In genomic region chr19:45402469-45403070, GRCh38 we compare ENCODE assay signal across 9 cellular contexts. TPM values are rescaled to one million over a fixed set of nuclear protein-coding genes. Genes with fewer than 3 reads are reported as not detected.
A peak's percentile ranks its signal among the peaks of the same experiment; 100 is the strongest.
DNase-seq lines count a peak whose midpoint lies in the region; ATAC-seq, FAIRE-seq and TF ChIP-seq lines count a peak whose summit lies in the region.
"Had no signal": no experiment of that assay in that cellular context is flagged by ENCODE, and none has a peak within 500 bp of the region (broad histone marks: within the 10 kb centered on the region; RNA-seq: fewer than 3 reads in every experiment).

No MANE protein-coding gene starts in this region.

- TF ChIP-seq POLR2A in GM12878 (IDR thresholded peaks at IDR 0.05; ENCODE audit: low read depth, low read length), result no peak
- TF ChIP-seq POLR2A in right lobe of liver (IDR thresholded peaks at IDR 0.05), result no peak

- peak; percentile 55 for DNase-seq in stimulated activated CD4-positive, alpha-beta T cell treated with anti-CD3 and anti-CD28 coated beads, Interleukin-15, amount 100 ng/mL, for 24 hours
- no peak for DNase-seq in stimulated activated CD4-positive, alpha-beta T cell treated with anti-CD3 and anti-CD28 coated beads, Interleukin-1b, Interleukin-23, amount 100 ng/mL, for 48 hours
- DNase-seq in GM12878 (ENCODE audit: low read depth, low spot score) (no peak), right lobe of liver (peak in 2 of 3 donors; percentile 33 to 50), DMS53 (lab: John Stamatoyannopoulos, UW) (no peak), DMS 273 treated with DMSO at 0.1 percent for 48 hours (lab: John Stamatoyannopoulos, UW) (no peak), NCI-H345 treated with DMSO at 0.1 percent for 48 hours (lab: John Stamatoyannopoulos, UW; ENCODE audit: unreplicated experiment) (no peak)

- in situ Hi-C loops in GM12878 (cut with MboI), result no loop called here

- no peaks in the 10 kb centered on the region; a peak in 1 of 4 replicates for H3K27me3 ChIP-seq in GM12878 (replicated peaks in 1 of 2; ENCODE audit: control insufficient read depth in 2 of 2, insufficient read depth in 2 of 2, low read length in 1 of 2)
- no peaks in the 10 kb centered on the region for H3K27me3 ChIP-seq in right lobe of liver

- RAD21 ChIA-PET in GM12878 (lab: Charles Lee; ENCODE audit: unreplicated experiment), result interaction anchor here (0.6 to 4.8 kb wide), 13 partner anchors 11 to 241 kb away, joined by 3 to 48 read pairs (median 3); partner anchors contain the start of gene ERCC1

- H3K27ac ChIP-seq in GM12878 (ENCODE audit: control insufficient read depth, insufficient read depth) (no peak overlapping the region), right lobe of liver (no peak overlapping the region)
- H3K27ac ChIP-seq: neutrophil had no signal

- H3K4me2 ChIP-seq in GM12878 (ENCODE audit: control insufficient read depth, insufficient read depth), result peak overlapping the region; percentile 11

- H3K4me3 ChIP-seq in GM12878, result 0 out of 2 replicates have a peak overlapping the region, but pooled peaks have one; percentile 51
- H3K4me3 ChIP-seq in right lobe of liver, result no peak overlapping the region

- peaks cover 4% of the 10 kb centered on the region for H3K4me1 ChIP-seq in GM12878 (ENCODE audit: control insufficient read depth, insufficient read depth, low read length)
- peaks cover 0 to 12% (median 6%) of the 10 kb centered on the region in 4 donors for H3K4me1 ChIP-seq in right lobe of liver

- TF ChIP-seq RAD21 in GM12878 (IDR thresholded peaks at IDR 0.05; ENCODE audit: insufficient read depth, low read depth, low read length), result peak; percentile 30; the same call in 1 of the 2 replicates

- POLR2A ChIA-PET in GM12878 (lab: Charles Lee), result interaction anchor here (1.4 to 3.8 kb wide), 2 partner anchors 19 to 21 kb away, joined by 3 to 16 read pairs; partner anchors contain the start of gene ERCC1

- peaks cover 7% of the 10 kb centered on the region for H3K79me2 ChIP-seq in GM12878 (ENCODE audit: control insufficient read depth, insufficient read depth, low read length)

- H3K9me3 ChIP-seq in GM12878 (replicated peaks; ENCODE audit: control insufficient read depth, insufficient read depth, low read length) (no peaks in the 10 kb centered on the region), right lobe of liver (no peaks in the 10 kb centered on the region)
- H3K9me3 ChIP-seq: neutrophil had no signal

- ATAC-seq in GM12878, result peak; percentile 44
- ATAC-seq in right lobe of liver, result no peak
- ATAC-seq in GM21619 (IDR thresholded peaks at IDR 0.05; ENCODE audit: unreplicated experiment), result no peak

- no peak overlapping the region for H3K9ac ChIP-seq in GM12878 (ENCODE audit: control insufficient read depth, insufficient read depth, low read length)

- no peak for TF ChIP-seq EP300 in GM12878 (IDR thresholded peaks at IDR 0.05; ENCODE audit: borderline replicate concordance in 1 of 2, control insufficient read depth in 1 of 2, low read depth in 2 of 2, low read length in 2 of 2)

- CTCF ChIA-PET in GM12878 (lab: Yijun Ruan, JAX), result interaction anchor here (0.8 to 5.2 kb wide), 22 partner anchors 9 to 306 kb away, joined by 3 to 93 read pairs (median 6); partner anchors contain the start of genes BLOC1S3, ERCC1, ERCC2 and FOSB

- no peaks in the 10 kb centered on the region for H4K20me1 ChIP-seq in GM12878 (ENCODE audit: control insufficient read depth, insufficient read depth)

- no peaks in the 10 kb centered on the region for H3K36me3 ChIP-seq in GM12878 (ENCODE audit: control insufficient read depth in 2 of 2, insufficient read depth in 2 of 2, low read length in 1 of 2)
- H3K36me3 ChIP-seq in right lobe of liver, result no peaks in the 10 kb centered on the region
- H3K36me3 ChIP-seq: neutrophil had no signal

- BruUV-seq in GM12878 (replicated peaks; lab: Mats Ljungman, UMichigan), result no TSS peak

- intact Hi-C loops in GM12878 (cut with micrococcal nuclease; ENCODE audit: unreplicated experiment) (loop anchor here (10.0 kb wide), 1 partner anchor 242 kb away; no protein-coding TSS in a partner anchor), right lobe of liver (cut with DNase I) (no loop called here)

- TF ChIP-seq CTCF in GM12878 (IDR thresholded peaks at IDR 0.05 in 2 of 3, conservative IDR thresholded peaks at IDR 0.05 in 1 of 3; ENCODE audit: control insufficient read depth in 2 of 3, extremely low read depth in 1 of 3, insufficient read depth in 1 of 3, low read depth in 3 of 3, low read length in 3 of 3) (peak in 2 of 3 experiments; percentile 56 to 69; a peak in 5 of 6 replicates), right lobe of liver (IDR thresholded peaks at IDR 0.05) (peak; percentile 24 to 33 (median 26))

- SMC1A ChIA-PET in GM12878 (lab: Charles Lee; ENCODE audit: uncharacterized antibody, unreplicated experiment), result interaction anchor here (0.7 to 6.2 kb wide), 9 partner anchors 19 to 83 kb away, joined by 3 to 55 read pairs (median 3); no protein-coding TSS in a partner anchor

- FAIRE-seq in GM12878 (lab: Jason Lieb, UNC), result no peak

- 34% methylated on average over 10 of the region's 32 CpGs for WGBS in GM12878 (ENCODE audit: insufficient coverage, insufficient replicate concordance, low lambda C conversion rate, missing lambda C conversion rate)
- 43% methylated on average over 9 of the region's 32 CpGs for WGBS in right lobe of liver (ENCODE audit: insufficient coverage, low coverage, low lambda C conversion rate, missing lambda C conversion rate)

- H2AFZ ChIP-seq in GM12878 (ENCODE audit: control insufficient read depth, low read depth, low read length), result no peak overlapping the region

RNA-seq across cellular contexts. Expression of gene PPP1R13L, which starts 2.3 kb away (rescaled TPM):
- 34.6 and 46.1 TPM in 2 replicates for total RNA-seq in GM12878 (2013; cell fraction: nucleolus; rRNA removed)
- 1.8 and 2.5 TPM in 2 replicates for total RNA-seq in GM12878 (2014; rRNA removed)
- total RNA-seq in GM12878 (2014; rRNA removed; fragmentation: Illumina TruSeq; extraction: Trizol), result 1.2 and 1.3 TPM in 2 replicates
- 10.0 and 11.0 TPM in 2 replicates for total RNA-seq in GM12878 (2021)
- 15.1 TPM for polyA plus RNA-seq in GM12878 (2011; ENCODE audit: low read depth)
- polyA plus RNA-seq in GM12878 (2011; rRNA removed), result 2.3 and 2.4 TPM in 2 replicates
- polyA plus RNA-seq in GM12878 (2011; cell fraction: cytosol; rRNA removed), result 3.5 and 3.6 TPM in 2 replicates
- 15.1 and 17.8 TPM in 2 replicates for polyA plus RNA-seq in GM12878 (2011; cell fraction: nucleus; rRNA removed)
- 23.7 and 26.2 TPM in 2 replicates for polyA plus RNA-seq in GM12878 (2012)
- polyA plus RNA-seq in GM12878 (2014; fragmentation: Illumina TruSeq; extraction: Trizol), result 3.0 and 3.3 TPM in 2 replicates
- polyA plus RNA-seq in GM12878 (2014; fragmentation: Nextera tagmentation; extraction: Ambion mirVana), result 1 to 10 TPM in 1 of 2 experiments, under 1 TPM in 1; 0.40 to 1.9 TPM
- 4.4 and 4.7 TPM in 2 replicates for polyA plus RNA-seq in GM12878 (2014; rRNA removed)
- 1 to 10 TPM; 2.4 to 2.6 TPM for polyA plus RNA-seq in GM12878 (2016; fragmentation: Nextera tagmentation; extraction: Ambion mirVana)
- polyA minus RNA-seq in GM12878 (2011; rRNA and poly(A)+ RNA removed), result 2.3 and 4.3 TPM in 2 replicates
- polyA minus RNA-seq in GM12878 (2011; cell fraction: cytosol; rRNA and poly(A)+ RNA removed), result 2.5 and 4.3 TPM in 2 replicates
- polyA minus RNA-seq in GM12878 (2011; cell fraction: nucleus; rRNA and poly(A)+ RNA removed), result 3.1 and 4.4 TPM in 2 replicates
- total RNA-seq in right lobe of liver, result 10 to 100 TPM in 4 of 6 experiments, 1 to 10 TPM in 2; 6.9 to 22.9 (median 14.6) TPM

RNA-seq across cellular contexts. Expression of gene POLR1G, which starts 3.9 kb away (rescaled TPM):
- total RNA-seq in GM12878 (2013; cell fraction: nucleolus; rRNA removed), result 2.6 and 3.9 TPM in 2 replicates
- 18.4 and 30.9 TPM in 2 replicates for total RNA-seq in GM12878 (2014; rRNA removed)
- 19.5 and 23.2 TPM in 2 replicates for total RNA-seq in GM12878 (2014; rRNA removed; fragmentation: Illumina TruSeq; extraction: Trizol)
- total RNA-seq in GM12878 (2021), result 18.8 TPM in 2 replicates
- polyA plus RNA-seq in GM12878 (2011; ENCODE audit: low read depth), result 1.3 TPM
- 3.1 and 5.0 TPM in 2 replicates for polyA plus RNA-seq in GM12878 (2011; rRNA removed)
- polyA plus RNA-seq in GM12878 (2011; cell fraction: cytosol; rRNA removed), result 5.4 and 6.9 TPM in 2 replicates
- polyA plus RNA-seq in GM12878 (2011; cell fraction: nucleus; rRNA removed), result 2.1 and 4.8 TPM in 2 replicates
- 3.3 and 4.2 TPM in 2 replicates for polyA plus RNA-seq in GM12878 (2012)
- polyA plus RNA-seq in GM12878 (2014; fragmentation: Illumina TruSeq; extraction: Trizol), result 13.3 and 22.1 TPM in 2 replicates
- 1 to 10 TPM; 2.0 to 5.4 TPM for polyA plus RNA-seq in GM12878 (2014; fragmentation: Nextera tagmentation; extraction: Ambion mirVana)
- 17.4 and 24.4 TPM in 2 replicates for polyA plus RNA-seq in GM12878 (2014; rRNA removed)
- 10 to 100 TPM; 23.2 to 24.3 TPM for polyA plus RNA-seq in GM12878 (2016; fragmentation: Nextera tagmentation; extraction: Ambion mirVana)
- 2.6 and 3.6 TPM in 2 replicates for polyA minus RNA-seq in GM12878 (2011; rRNA and poly(A)+ RNA removed)
- 4.0 and 6.8 TPM in 2 replicates for polyA minus RNA-seq in GM12878 (2011; cell fraction: cytosol; rRNA and poly(A)+ RNA removed)
- polyA minus RNA-seq in GM12878 (2011; cell fraction: nucleus; rRNA and poly(A)+ RNA removed), result 1.3 and 3.3 TPM in 2 replicates
- total RNA-seq in right lobe of liver, result 1 to 10 TPM; 1.3 to 4.5 (median 3.2) TPM

RNA-seq across cellular contexts. Expression of gene ERCC1, which starts 21.1 kb away (rescaled TPM):
- total RNA-seq in GM12878 (2013; cell fraction: nucleolus; rRNA removed), result 59.3 and 59.4 TPM in 2 replicates
- total RNA-seq in GM12878 (2014; rRNA removed), result 74.7 and 82.6 TPM in 2 replicates
- total RNA-seq in GM12878 (2014; rRNA removed; fragmentation: Illumina TruSeq; extraction: Trizol), result 45.4 and 57.2 TPM in 2 replicates
- 70.1 and 75.3 TPM in 2 replicates for total RNA-seq in GM12878 (2021)
- 161 TPM for polyA plus RNA-seq in GM12878 (2011; ENCODE audit: low read depth)
- 36.8 and 65.0 TPM in 2 replicates for polyA plus RNA-seq in GM12878 (2011; rRNA removed)
- 105 and 127 TPM in 2 replicates for polyA plus RNA-seq in GM12878 (2011; cell fraction: cytosol; rRNA removed)
- polyA plus RNA-seq in GM12878 (2011; cell fraction: nucleus; rRNA removed), result 101 and 105 TPM in 2 replicates
- 49.9 and 53.1 TPM in 2 replicates for polyA plus RNA-seq in GM12878 (2012)
- polyA plus RNA-seq in GM12878 (2014; fragmentation: Illumina TruSeq; extraction: Trizol), result 23.1 and 52.0 TPM in 2 replicates
- polyA plus RNA-seq in GM12878 (2014; fragmentation: Nextera tagmentation; extraction: Ambion mirVana), result 10 to 100 TPM; 14.7 to 36.8 TPM
- 104 and 113 TPM in 2 replicates for polyA plus RNA-seq in GM12878 (2014; rRNA removed)
- 10 to 100 TPM; 54.2 to 66.8 TPM for polyA plus RNA-seq in GM12878 (2016; fragmentation: Nextera tagmentation; extraction: Ambion mirVana)
- 51.6 and 101 TPM in 2 replicates for polyA minus RNA-seq in GM12878 (2011; rRNA and poly(A)+ RNA removed)
- polyA minus RNA-seq in GM12878 (2011; cell fraction: cytosol; rRNA and poly(A)+ RNA removed), result 45.3 and 49.4 TPM in 2 replicates
- polyA minus RNA-seq in GM12878 (2011; cell fraction: nucleus; rRNA and poly(A)+ RNA removed), result 28.0 and 31.4 TPM in 2 replicates
- total RNA-seq in right lobe of liver, result 10 to 100 TPM; 19.2 to 29.4 (median 22.6) TPM

RNA-seq across cellular contexts. Expression of gene ERCC2, which starts 32.2 kb away (rescaled TPM):
- 19.5 and 22.8 TPM in 2 replicates for total RNA-seq in GM12878 (2013; cell fraction: nucleolus; rRNA removed)
- total RNA-seq in GM12878 (2014; rRNA removed) (16.9 and 18.8 TPM in 2 replicates), GM12878 (2014; rRNA removed; fragmentation: Illumina TruSeq; extraction: Trizol) (7.5 and 7.7 TPM in 2 replicates), GM12878 (2021) (38.7 and 40.1 TPM in 2 replicates), right lobe of liver (10 to 100 TPM in 5 of 6 experiments, 1 to 10 TPM in 1; 9.8 to 13.7 (median 11.3) TPM)
- polyA plus RNA-seq in GM12878 (2011; ENCODE audit: low read depth), result 8.8 TPM
- polyA plus RNA-seq in GM12878 (2011; rRNA removed) (7.4 and 27.2 TPM in 2 replicates), GM12878 (2014; fragmentation: Illumina TruSeq; extraction: Trizol) (7.6 and 20.5 TPM in 2 replicates), GM12878 (2014; fragmentation: Nextera tagmentation; extraction: Ambion mirVana) (1 to 10 TPM; 1.3 to 2.4 TPM), GM12878 (2014; rRNA removed) (20.6 and 24.9 TPM in 2 replicates), GM12878 (2016; fragmentation: Nextera tagmentation; extraction: Ambion mirVana) (10 to 100 TPM in 1 of 2 experiments, 1 to 10 TPM in 1; 9.8 to 12.5 TPM)
- polyA plus RNA-seq in GM12878 (2011; cell fraction: cytosol; rRNA removed), result 16.8 and 18.1 TPM in 2 replicates
- polyA plus RNA-seq in GM12878 (2011; cell fraction: nucleus; rRNA removed), result 73.9 and 87.0 TPM in 2 replicates
- 25.0 and 25.7 TPM in 2 replicates for polyA plus RNA-seq in GM12878 (2012)
- 25.1 and 39.2 TPM in 2 replicates for polyA minus RNA-seq in GM12878 (2011; rRNA and poly(A)+ RNA removed)
- polyA minus RNA-seq in GM12878 (2011; cell fraction: cytosol; rRNA and poly(A)+ RNA removed), result 9.8 and 10.8 TPM in 2 replicates
- polyA minus RNA-seq in GM12878 (2011; cell fraction: nucleus; rRNA and poly(A)+ RNA removed), result 16.8 and 27.8 TPM in 2 replicates

Comparison
In these comparisons a context has a peak if more than half of its experiments do, and no peak if none do; other contexts are left out.
1. DNase-seq: peak in stimulated activated CD4-positive, alpha-beta T cell treated with anti-CD3 and anti-CD28 coated beads, Interleukin-15, amount 100 ng/mL, for 24 hours (single experiment) and right lobe of liver (2 of 3); none in stimulated activated CD4-positive, alpha-beta T cell treated with anti-CD3 and anti-CD28 coated beads, Interleukin-1b, Interleukin-23, amount 100 ng/mL, for 48 hours (single experiment), GM12878 (single experiment), DMS53 (single experiment), DMS 273 treated with DMSO at 0.1 percent for 48 hours (single experiment) and NCI-H345 treated with DMSO at 0.1 percent for 48 hours (single experiment).